In genomic region chr15:29454506-29454905, GRCh38 we compare ENCODE assay signal across 17 cellular contexts.
A peak's percentile ranks its signal among the peaks of the same experiment; 100 is the strongest.
DNase-seq lines count a peak whose midpoint lies in the region; ATAC-seq and TF ChIP-seq lines count a peak whose summit lies in the region.
"Had no signal": no experiment of that assay in that cellular context is flagged by ENCODE, and none has a peak within 500 bp of the region (broad histone marks: within the 10 kb centered on the region; RNA-seq: fewer than 3 reads in every experiment).

No MANE protein-coding gene starts in this region.

- ATAC-seq in GM18511 (IDR thresholded peaks at IDR 0.05; ENCODE audit: unreplicated experiment), result no peak
- ATAC-seq: CD8-positive, alpha-beta T cell; GM23338 had no signal

- H4K20me1 ChIP-seq in Loucy (ENCODE audit: insufficient read depth, low read length, poor library complexity, severe bottlenecking), result peaks cover 10% of the 10 kb centered on the region
- H4K20me1 ChIP-seq: BLaER1 treated with 17β-estradiol and CSF1 and Interleukin-3, amounts not matched to agents 10 nM and 100 nM had no signal

- peak overlapping the region; percentile 84 for H3K9ac ChIP-seq in Loucy (ENCODE audit: low read depth, low read length, poor library complexity, severe bottlenecking)
- H3K9ac ChIP-seq: BLaER1 treated with 17β-estradiol and CSF1 and Interleukin-3, amounts not matched to agents 10 nM and 100 nM had no signal

- no peaks in the 10 kb centered on the region for H3K9me2 ChIP-seq in Loucy (replicated peaks; ENCODE audit: low read depth, low read length)

- DNase-seq in astrocyte of the cerebellum (ENCODE audit: low read depth) (peak; percentile 15), glutamatergic neuron (peak; percentile 51), retina (peak; percentile 38), COR-L47 (lab: John Stamatoyannopoulos, UW) (no peak), NCI-H446 (lab: John Stamatoyannopoulos, UW) (no peak)
- DNase-seq: CD8-positive, alpha-beta T cell; DMS 273 treated with DMSO at 0.1 percent for 48 hours; DMS53; DND-41; HCEC 1CT; HFFc6; IMR-90 had no signal

- H3K27ac Mint-ChIP-seq in glutamatergic neuron (ENCODE audit: unreplicated experiment), result peak overlapping the region; percentile 85
- H3K27ac Mint-ChIP-seq: B cell; CD8-positive, alpha-beta T cell; GM23338; HFFc6 had no signal

- H3K4me1 ChIP-seq in Loucy (ENCODE audit: insufficient read depth, low read length, poor library complexity, severe bottlenecking), result peaks cover 40% of the 10 kb centered on the region

- H3K4me3 ChIP-seq in Loucy (ENCODE audit: low read length, poor library complexity, severe bottlenecking), result peak overlapping the region; percentile 72
- H3K4me3 ChIP-seq in astrocyte of the cerebellum (ENCODE audit: low read depth, low read length), result no peak overlapping the region
- H3K4me3 ChIP-seq: BLaER1 treated with 17β-estradiol and CSF1 and Interleukin-3, amounts not matched to agents 10 nM and 100 nM; GM23338 had no signal

- peak overlapping the region; percentile 78 for H3K4me2 ChIP-seq in Loucy (ENCODE audit: low read depth, low read length, poor library complexity, severe bottlenecking)
- H3K4me2 ChIP-seq: GM23338 had no signal

- in situ Hi-C loops in astrocyte of the cerebellum (cut with HindIII; ENCODE audit: low sequenced_read_pairs), result no loop called here

- peaks cover 18% of the 10 kb centered on the region for H3F3A ChIP-seq in Loucy (ENCODE audit: low read depth)

- H3K36me3 Mint-ChIP-seq in glutamatergic neuron (ENCODE audit: unreplicated experiment), result no peaks in the 10 kb centered on the region
- H3K36me3 Mint-ChIP-seq: CD8-positive, alpha-beta T cell had no signal

- no peaks in the 10 kb centered on the region for H3K27me3 ChIP-seq in Loucy (ENCODE audit: insufficient read depth, low read length, poor library complexity, severe bottlenecking)
- H3K27me3 ChIP-seq: BLaER1 treated with 17β-estradiol and CSF1 and Interleukin-3, amounts not matched to agents 10 nM and 100 nM had no signal

- H3K9me3 ChIP-seq in Loucy (ENCODE audit: insufficient read depth, low read depth, low read length), result no peaks in the 10 kb centered on the region
- H3K9me3 ChIP-seq: BLaER1 treated with 17β-estradiol and CSF1 and Interleukin-3, amounts not matched to agents 10 nM and 100 nM had no signal

- TF ChIP-seq CTCF in Loucy (conservative IDR thresholded peaks at IDR 0.05; ENCODE audit: low read length) (no peak), astrocyte of the cerebellum (IDR thresholded peaks at IDR 0.05; ENCODE audit: low read depth, low read length, missing control alignments) (no peak), glutamatergic neuron (IDR thresholded peaks at IDR 0.05; ENCODE audit: partially characterized antibody, unreplicated experiment) (no peak)

- H3K4me3 Mint-ChIP-seq in glutamatergic neuron (ENCODE audit: unreplicated experiment), result peak overlapping the region; percentile 64
- H3K4me3 Mint-ChIP-seq: B cell; CD8-positive, alpha-beta T cell; GM23338; HFFc6 had no signal

- H3K9me3 Mint-ChIP-seq in glutamatergic neuron (ENCODE audit: unreplicated experiment), result peaks cover 6% of the 10 kb centered on the region
- H3K9me3 Mint-ChIP-seq: CD8-positive, alpha-beta T cell; HFFc6 had no signal

- H3K27me3 Mint-ChIP-seq in glutamatergic neuron (ENCODE audit: unreplicated experiment), result peaks cover 8% of the 10 kb centered on the region

- peaks cover 63% of the 10 kb centered on the region for H3K4me1 Mint-ChIP-seq in glutamatergic neuron (ENCODE audit: low read depth, unreplicated experiment)

- no peaks in the 10 kb centered on the region for H3K36me3 ChIP-seq in Loucy (ENCODE audit: insufficient read depth, low read length)
- H3K36me3 ChIP-seq: BLaER1 treated with 17β-estradiol and CSF1 and Interleukin-3, amounts not matched to agents 10 nM and 100 nM had no signal

- H2AFZ ChIP-seq in Loucy (ENCODE audit: low read length), result no peak overlapping the region
- H2AFZ ChIP-seq: GM23338 had no signal

- peaks cover 24% of the 10 kb centered on the region for H3K79me2 ChIP-seq in Loucy (ENCODE audit: insufficient read depth, low read length)

Comparison
In these comparisons a context has a peak if more than half of its experiments do, and no peak if none do; other contexts are left out.
1. DNase-seq: peak in astrocyte of the cerebellum (single experiment), glutamatergic neuron (single experiment) and retina (single experiment); none in COR-L47 (single experiment) and NCI-H446 (0 of 2).